In the genomic region with DNA sequence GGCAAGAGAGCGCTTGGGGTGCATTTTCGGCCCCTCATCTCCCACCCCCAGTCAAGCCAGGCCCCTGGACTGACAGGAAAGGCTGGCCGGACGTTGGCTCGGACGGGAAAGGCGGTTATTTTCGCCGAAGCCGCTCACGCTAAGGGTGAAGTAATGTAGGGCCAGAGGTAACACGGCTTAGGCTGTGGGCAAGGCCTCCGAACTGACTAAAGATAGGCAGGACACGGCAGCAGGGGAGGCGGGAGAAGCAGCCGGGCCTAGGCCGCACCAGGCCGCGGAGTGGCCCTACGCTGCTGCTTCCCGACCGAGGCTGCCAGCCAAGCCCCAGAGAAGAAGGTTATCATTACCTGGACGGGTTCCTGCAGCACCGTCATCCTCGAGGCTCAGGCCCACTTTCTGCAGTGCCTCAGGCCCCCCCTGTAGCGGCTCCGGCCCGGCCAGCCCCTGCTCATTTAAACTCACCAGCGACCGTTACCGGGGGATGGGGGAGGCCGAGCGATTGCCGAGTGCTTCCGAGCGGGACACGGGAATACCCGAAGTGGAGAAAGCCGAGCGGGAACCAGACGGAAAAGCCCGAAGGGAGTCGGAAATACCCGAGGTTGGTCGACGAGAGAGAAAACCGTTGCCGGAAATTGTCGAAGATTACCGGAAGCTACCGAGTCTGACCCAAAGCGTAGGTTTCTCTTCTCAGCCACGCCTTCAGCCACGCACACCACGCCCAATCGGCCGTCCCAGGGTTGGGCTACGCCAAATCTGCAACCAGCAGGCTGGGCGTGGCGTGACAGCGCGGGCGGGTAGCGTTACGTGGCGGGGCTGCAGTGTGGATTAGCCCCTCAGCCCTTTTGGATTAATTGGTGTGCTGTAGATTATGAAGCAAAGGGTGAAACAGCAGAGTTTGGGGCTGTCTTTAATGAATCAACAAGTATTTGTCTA, we compare ENCODE assay signal across 1 cellular context.
TF ChIP-seq lines count a peak whose summit lies in the region.

A gene with protein sequence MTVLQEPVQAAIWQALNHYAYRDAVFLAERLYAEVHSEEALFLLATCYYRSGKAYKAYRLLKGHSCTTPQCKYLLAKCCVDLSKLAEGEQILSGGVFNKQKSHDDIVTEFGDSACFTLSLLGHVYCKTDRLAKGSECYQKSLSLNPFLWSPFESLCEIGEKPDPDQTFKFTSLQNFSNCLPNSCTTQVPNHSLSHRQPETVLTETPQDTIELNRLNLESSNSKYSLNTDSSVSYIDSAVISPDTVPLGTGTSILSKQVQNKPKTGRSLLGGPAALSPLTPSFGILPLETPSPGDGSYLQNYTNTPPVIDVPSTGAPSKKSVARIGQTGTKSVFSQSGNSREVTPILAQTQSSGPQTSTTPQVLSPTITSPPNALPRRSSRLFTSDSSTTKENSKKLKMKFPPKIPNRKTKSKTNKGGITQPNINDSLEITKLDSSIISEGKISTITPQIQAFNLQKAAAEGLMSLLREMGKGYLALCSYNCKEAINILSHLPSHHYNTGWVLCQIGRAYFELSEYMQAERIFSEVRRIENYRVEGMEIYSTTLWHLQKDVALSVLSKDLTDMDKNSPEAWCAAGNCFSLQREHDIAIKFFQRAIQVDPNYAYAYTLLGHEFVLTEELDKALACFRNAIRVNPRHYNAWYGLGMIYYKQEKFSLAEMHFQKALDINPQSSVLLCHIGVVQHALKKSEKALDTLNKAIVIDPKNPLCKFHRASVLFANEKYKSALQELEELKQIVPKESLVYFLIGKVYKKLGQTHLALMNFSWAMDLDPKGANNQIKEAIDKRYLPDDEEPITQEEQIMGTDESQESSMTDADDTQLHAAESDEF (minus strand): TSS at position 497 of the 933 bp plus-strand sequence. CDS start 123 bp downstream, at position 374.

TF ChIP-seq in HepG2, 621 proteins besides CTCF, POLR2A, EP300 and RAD21 (continued from another document and continues in another):
- TF ChIP-seq, protein P1, sequence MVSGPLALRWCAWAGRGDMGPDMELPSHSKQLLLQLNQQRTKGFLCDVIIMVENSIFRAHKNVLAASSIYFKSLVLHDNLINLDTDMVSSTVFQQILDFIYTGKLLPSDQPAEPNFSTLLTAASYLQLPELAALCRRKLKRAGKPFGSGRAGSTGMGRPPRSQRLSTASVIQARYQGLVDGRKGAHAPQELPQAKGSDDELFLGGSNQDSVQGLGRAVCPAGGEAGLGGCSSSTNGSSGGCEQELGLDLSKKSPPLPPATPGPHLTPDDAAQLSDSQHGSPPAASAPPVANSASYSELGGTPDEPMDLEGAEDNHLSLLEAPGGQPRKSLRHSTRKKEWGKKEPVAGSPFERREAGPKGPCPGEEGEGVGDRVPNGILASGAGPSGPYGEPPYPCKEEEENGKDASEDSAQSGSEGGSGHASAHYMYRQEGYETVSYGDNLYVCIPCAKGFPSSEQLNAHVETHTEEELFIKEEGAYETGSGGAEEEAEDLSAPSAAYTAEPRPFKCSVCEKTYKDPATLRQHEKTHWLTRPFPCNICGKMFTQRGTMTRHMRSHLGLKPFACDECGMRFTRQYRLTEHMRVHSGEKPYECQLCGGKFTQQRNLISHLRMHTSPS (CRISPR knock-in tag; IDR thresholded peaks at IDR 0.05; ENCODE audit: low read depth), result peak; percentile 76
- peak; percentile 85; the same call in 1 of the 2 replicates for TF ChIP-seq ZNF674 (CRISPR knock-in tag; IDR thresholded peaks at IDR 0.05; ENCODE audit: low read depth)
- no peak; the same call in 1 of the 2 replicates for TF ChIP-seq ZSCAN12 (CRISPR knock-in tag; IDR thresholded peaks at IDR 0.05)
- no peak for TF ChIP-seq ATF7 (IDR thresholded peaks at IDR 0.05)
- peak; percentile 30; the same call in 1 of the 2 replicates for TF ChIP-seq ATF7 (CRISPR knock-in tag; IDR thresholded peaks at IDR 0.05)
- TF ChIP-seq, protein P2, sequence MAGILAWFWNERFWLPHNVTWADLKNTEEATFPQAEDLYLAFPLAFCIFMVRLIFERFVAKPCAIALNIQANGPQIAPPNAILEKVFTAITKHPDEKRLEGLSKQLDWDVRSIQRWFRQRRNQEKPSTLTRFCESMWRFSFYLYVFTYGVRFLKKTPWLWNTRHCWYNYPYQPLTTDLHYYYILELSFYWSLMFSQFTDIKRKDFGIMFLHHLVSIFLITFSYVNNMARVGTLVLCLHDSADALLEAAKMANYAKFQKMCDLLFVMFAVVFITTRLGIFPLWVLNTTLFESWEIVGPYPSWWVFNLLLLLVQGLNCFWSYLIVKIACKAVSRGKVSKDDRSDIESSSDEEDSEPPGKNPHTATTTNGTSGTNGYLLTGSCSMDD (CRISPR knock-in tag; IDR thresholded peaks at IDR 0.05), result peak; percentile 49; the same call in 1 of the 2 replicates
- no peak; the same call in 1 of the 2 replicates for TF ChIP-seq BRF2 (CRISPR knock-in tag; IDR thresholded peaks at IDR 0.05)
- TF ChIP-seq ZNF572 (CRISPR knock-in tag; IDR thresholded peaks at IDR 0.05), result 0 out of 2 replicates have a peak, but pooled peaks have one; percentile 66
- no peak for TF ChIP-seq ZNF615 (CRISPR knock-in tag; IDR thresholded peaks at IDR 0.05; ENCODE audit: borderline replicate concordance)
- peak; percentile 98; the same call in 1 of the 2 replicates for TF ChIP-seq EEA1 (CRISPR knock-in tag; IDR thresholded peaks at IDR 0.05; ENCODE audit: borderline replicate concordance)
- TF ChIP-seq PAWR (CRISPR knock-in tag; IDR thresholded peaks at IDR 0.05; ENCODE audit: borderline replicate concordance), result no peak
- TF ChIP-seq, protein P3, sequence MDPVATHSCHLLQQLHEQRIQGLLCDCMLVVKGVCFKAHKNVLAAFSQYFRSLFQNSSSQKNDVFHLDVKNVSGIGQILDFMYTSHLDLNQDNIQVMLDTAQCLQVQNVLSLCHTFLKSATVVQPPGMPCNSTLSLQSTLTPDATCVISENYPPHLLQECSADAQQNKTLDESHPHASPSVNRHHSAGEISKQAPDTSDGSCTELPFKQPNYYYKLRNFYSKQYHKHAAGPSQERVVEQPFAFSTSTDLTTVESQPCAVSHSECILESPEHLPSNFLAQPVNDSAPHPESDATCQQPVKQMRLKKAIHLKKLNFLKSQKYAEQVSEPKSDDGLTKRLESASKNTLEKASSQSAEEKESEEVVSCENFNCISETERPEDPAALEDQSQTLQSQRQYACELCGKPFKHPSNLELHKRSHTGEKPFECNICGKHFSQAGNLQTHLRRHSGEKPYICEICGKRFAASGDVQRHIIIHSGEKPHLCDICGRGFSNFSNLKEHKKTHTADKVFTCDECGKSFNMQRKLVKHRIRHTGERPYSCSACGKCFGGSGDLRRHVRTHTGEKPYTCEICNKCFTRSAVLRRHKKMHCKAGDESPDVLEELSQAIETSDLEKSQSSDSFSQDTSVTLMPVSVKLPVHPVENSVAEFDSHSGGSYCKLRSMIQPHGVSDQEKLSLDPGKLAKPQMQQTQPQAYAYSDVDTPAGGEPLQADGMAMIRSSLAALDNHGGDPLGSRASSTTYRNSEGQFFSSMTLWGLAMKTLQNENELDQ (CRISPR knock-in tag; IDR thresholded peaks at IDR 0.05; ENCODE audit: borderline replicate concordance), result no peak; the same call in 1 of the 2 replicates
- no peak for TF ChIP-seq SOX6 (IDR thresholded peaks at IDR 0.05)
- peak; percentile 86 for TF ChIP-seq SOX6 (CRISPR knock-in tag; IDR thresholded peaks at IDR 0.05)
- peak; percentile 61 for TF ChIP-seq FOXA3 (CRISPR knock-in tag; IDR thresholded peaks at IDR 0.05)
- TF ChIP-seq ZNF430 (CRISPR knock-in tag; IDR thresholded peaks at IDR 0.05), result peak; percentile 94
- no peak for TF ChIP-seq HNRNPH1 (optimal IDR thresholded peaks at IDR 0.05; ENCODE audit: low read depth, low read length)
- peak; percentile 79 for TF ChIP-seq PRDM15 (CRISPR knock-in tag; IDR thresholded peaks at IDR 0.05)
- TF ChIP-seq, protein P4, sequence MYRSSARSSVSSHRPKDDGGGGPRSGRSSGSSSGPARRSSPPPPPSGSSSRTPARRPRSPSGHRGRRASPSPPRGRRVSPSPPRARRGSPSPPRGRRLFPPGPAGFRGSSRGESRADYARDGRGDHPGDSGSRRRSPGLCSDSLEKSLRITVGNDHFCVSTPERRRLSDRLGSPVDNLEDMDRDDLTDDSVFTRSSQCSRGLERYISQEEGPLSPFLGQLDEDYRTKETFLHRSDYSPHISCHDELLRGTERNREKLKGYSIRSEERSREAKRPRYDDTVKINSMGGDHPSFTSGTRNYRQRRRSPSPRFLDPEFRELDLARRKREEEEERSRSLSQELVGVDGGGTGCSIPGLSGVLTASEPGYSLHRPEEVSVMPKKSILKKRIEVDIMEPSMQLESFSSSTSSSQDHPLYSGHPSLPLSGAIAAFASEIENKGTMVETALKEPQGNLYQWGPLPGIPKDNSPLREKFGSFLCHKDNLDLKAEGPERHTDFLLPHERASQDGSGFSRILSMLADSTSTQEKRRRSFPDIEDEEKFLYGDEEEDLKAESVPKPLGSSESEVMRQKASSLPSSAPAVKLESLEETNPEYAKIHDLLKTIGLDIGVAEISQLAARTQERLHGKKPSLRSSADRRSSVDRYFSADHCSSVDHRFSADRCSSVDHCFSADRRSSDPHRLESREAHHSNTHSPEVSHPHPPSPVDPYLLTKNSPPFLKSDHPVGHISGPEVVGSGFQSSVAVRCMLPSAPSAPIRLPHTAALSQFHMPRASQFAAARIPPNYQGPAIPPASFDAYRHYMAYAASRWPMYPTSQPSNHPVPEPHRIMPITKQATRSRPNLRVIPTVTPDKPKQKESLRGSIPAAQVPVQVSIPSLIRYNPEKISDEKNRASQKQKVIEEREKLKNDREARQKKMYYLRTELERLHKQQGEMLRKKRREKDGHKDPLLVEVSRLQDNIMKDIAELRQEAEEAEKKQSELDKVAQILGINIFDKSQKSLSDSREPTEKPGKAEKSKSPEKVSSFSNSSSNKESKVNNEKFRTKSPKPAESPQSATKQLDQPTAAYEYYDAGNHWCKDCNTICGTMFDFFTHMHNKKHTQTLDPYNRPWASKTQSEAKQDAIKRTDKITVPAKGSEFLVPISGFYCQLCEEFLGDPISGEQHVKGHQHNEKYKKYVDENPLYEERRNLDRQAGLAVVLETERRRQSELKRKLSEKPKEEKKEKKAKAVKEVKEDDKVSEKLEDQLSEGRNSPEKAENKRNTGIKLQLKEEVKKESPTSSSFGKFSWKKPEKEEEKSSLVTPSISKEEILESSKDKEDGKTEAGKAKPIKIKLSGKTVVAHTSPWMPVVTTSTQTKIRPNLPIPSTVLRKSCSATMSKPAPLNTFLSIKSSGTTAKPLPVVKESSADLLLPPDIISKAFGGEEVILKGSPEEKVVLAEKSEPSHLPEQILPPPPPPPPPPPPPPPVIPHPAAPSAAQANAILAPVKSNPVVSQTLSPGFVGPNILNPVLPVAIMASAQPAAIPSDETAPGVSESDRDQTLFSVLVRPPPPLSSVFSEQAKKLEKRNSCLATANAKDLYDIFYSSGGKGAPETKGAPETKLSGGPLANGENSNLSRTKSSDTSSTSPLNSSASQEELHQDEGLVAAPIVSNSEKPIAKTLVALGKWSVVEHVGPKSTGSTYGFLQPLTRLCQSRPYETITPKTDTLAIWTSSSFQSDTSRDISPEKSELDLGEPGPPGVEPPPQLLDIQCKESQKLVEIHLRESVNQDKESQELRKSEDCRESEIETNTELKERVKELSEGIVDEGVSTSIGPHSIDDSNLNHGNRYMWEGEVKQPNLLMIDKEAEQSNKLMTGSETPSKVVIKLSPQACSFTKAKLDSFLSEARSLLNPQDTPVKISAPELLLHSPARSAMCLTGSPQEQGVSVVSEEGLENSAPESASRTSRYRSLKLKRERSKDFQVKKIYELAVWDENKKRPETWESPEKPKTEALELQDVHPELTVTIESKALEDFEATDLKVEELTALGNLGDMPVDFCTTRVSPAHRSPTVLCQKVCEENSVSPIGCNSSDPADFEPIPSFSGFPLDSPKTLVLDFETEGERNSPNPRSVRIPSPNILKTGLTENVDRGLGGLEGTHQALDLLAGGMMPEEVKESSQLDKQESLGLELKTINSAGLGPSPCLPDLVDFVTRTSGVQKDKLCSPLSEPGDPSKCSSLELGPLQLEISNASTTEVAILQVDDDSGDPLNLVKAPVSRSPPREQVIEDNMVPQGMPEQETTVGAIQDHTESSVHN (CRISPR knock-in tag; IDR thresholded peaks at IDR 0.05), result no peak; the same call in 1 of the 2 replicates
- TF ChIP-seq ZNF564 (CRISPR knock-in tag; IDR thresholded peaks at IDR 0.05), result peak; percentile 60; the same call in 1 of the 2 replicates
- peak; percentile 80 for TF ChIP-seq ZNF263 (CRISPR knock-in tag; IDR thresholded peaks at IDR 0.05)
- TF ChIP-seq ZFP90 (CRISPR knock-in tag; IDR thresholded peaks at IDR 0.05; ENCODE audit: borderline replicate concordance), result peak; percentile 97
- TF ChIP-seq ZC3H13 (CRISPR knock-in tag; IDR thresholded peaks at IDR 0.05), result peak; percentile 53; the same call in 1 of the 2 replicates
- 0 out of 2 replicates have a peak, but pooled peaks have one; percentile 72 for TF ChIP-seq ZNF253 (CRISPR knock-in tag; IDR thresholded peaks at IDR 0.05; ENCODE audit: borderline replicate concordance)
- TF ChIP-seq ATF7-NPFF (CRISPR knock-in tag; IDR thresholded peaks at IDR 0.05; ENCODE audit: low read depth), result peak; percentile 91
- no peak for TF ChIP-seq MAFF (IDR thresholded peaks at IDR 0.05; ENCODE audit: low read depth, low read length)
- peak; percentile 95 for TF ChIP-seq BORCS8-MEF2B (CRISPR knock-in tag; IDR thresholded peaks at IDR 0.05)
- TF ChIP-seq ZNF557 (CRISPR knock-in tag; IDR thresholded peaks at IDR 0.05), result 0 out of 2 replicates have a peak, but pooled peaks have one; percentile 75
- peak; percentile 66; the same call in 1 of the 2 replicates for TF ChIP-seq MXD4 (CRISPR knock-in tag; IDR thresholded peaks at IDR 0.05)
- TF ChIP-seq ZFY (CRISPR knock-in tag; IDR thresholded peaks at IDR 0.05), result peak; percentile 100
- peak; percentile 41; the same call in 1 of the 2 replicates for TF ChIP-seq ZNF678 (CRISPR knock-in tag; IDR thresholded peaks at IDR 0.05)
